ENCODE assay signal across 3 cellular contexts in the genomic region with DNA sequence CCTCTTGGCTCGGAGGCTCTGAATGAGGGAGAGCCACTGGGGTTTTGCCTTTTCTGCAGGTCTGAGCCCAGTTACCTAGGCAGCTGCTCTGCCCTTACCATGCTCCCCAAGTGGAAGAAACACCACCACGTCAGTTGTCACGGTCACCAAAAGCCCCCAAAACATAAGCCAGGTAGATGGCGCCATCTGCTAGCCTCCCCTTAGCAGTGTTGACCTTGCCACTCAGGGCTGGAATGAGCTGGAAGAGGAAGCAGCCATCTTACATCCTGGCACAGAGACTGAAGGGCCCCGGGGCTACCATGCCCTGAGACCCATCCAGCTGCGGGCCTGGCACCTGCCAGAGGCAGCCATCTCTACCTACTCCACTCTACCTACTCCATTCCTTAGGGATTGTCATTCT.
TF ChIP-seq lines count a peak whose summit lies in the region.

No MANE protein-coding gene starts in this region.

TF ChIP-seq in SK-N-SH, 30 proteins besides CTCF, POLR2A, EP300 and RAD21:
- TF ChIP-seq MXI1 (IDR thresholded peaks at IDR 0.05; ENCODE audit: low read depth, low read length) (no peak), ZBTB33 (IDR thresholded peaks at IDR 0.05; ENCODE audit: borderline replicate concordance, low read depth) (no peak)
- TF ChIP-seq, protein P1, sequence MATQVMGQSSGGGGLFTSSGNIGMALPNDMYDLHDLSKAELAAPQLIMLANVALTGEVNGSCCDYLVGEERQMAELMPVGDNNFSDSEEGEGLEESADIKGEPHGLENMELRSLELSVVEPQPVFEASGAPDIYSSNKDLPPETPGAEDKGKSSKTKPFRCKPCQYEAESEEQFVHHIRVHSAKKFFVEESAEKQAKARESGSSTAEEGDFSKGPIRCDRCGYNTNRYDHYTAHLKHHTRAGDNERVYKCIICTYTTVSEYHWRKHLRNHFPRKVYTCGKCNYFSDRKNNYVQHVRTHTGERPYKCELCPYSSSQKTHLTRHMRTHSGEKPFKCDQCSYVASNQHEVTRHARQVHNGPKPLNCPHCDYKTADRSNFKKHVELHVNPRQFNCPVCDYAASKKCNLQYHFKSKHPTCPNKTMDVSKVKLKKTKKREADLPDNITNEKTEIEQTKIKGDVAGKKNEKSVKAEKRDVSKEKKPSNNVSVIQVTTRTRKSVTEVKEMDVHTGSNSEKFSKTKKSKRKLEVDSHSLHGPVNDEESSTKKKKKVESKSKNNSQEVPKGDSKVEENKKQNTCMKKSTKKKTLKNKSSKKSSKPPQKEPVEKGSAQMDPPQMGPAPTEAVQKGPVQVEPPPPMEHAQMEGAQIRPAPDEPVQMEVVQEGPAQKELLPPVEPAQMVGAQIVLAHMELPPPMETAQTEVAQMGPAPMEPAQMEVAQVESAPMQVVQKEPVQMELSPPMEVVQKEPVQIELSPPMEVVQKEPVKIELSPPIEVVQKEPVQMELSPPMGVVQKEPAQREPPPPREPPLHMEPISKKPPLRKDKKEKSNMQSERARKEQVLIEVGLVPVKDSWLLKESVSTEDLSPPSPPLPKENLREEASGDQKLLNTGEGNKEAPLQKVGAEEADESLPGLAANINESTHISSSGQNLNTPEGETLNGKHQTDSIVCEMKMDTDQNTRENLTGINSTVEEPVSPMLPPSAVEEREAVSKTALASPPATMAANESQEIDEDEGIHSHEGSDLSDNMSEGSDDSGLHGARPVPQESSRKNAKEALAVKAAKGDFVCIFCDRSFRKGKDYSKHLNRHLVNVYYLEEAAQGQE (IDR thresholded peaks at IDR 0.05; ENCODE audit: low read depth, low read length), result no peak

TF ChIP-seq in SK-N-SH treated with all-trans-retinoic acid at 6 μM for 48 hours, 23 proteins besides CTCF, POLR2A, EP300 and RAD21:
- TF ChIP-seq ZFP30 (CRISPR knock-in tag; IDR thresholded peaks at IDR 0.05), result no peak
- no peak for TF ChIP-seq BACH2 (CRISPR knock-in tag; IDR thresholded peaks at IDR 0.05; ENCODE audit: borderline replicate concordance)
- no peak for TF ChIP-seq ZNF70 (CRISPR knock-in tag; IDR thresholded peaks at IDR 0.05)
- TF ChIP-seq CSDC2 (CRISPR knock-in tag; IDR thresholded peaks at IDR 0.05), result no peak
- no peak for TF ChIP-seq CSRNP3 (CRISPR knock-in tag; IDR thresholded peaks at IDR 0.05)

TF ChIP-seq in K562, 482 proteins besides CTCF, POLR2A, EP300 and RAD21:
- peak; percentile 20 for TF ChIP-seq RFX1 (IDR thresholded peaks at IDR 0.05)
- peak in 2 of 3 experiments; percentile 28 to 82 for TF ChIP-seq YY1 (IDR thresholded peaks at IDR 0.05; ENCODE audit: borderline replicate concordance in 1 of 3, control insufficient read depth in 1 of 3, extremely low read depth in 1 of 3, insufficient read depth in 3 of 3, insufficient read length in 1 of 3, insufficient replicate concordance in 2 of 3, low read depth in 1 of 3, low read length in 2 of 3)
- TF ChIP-seq, protein P2, sequence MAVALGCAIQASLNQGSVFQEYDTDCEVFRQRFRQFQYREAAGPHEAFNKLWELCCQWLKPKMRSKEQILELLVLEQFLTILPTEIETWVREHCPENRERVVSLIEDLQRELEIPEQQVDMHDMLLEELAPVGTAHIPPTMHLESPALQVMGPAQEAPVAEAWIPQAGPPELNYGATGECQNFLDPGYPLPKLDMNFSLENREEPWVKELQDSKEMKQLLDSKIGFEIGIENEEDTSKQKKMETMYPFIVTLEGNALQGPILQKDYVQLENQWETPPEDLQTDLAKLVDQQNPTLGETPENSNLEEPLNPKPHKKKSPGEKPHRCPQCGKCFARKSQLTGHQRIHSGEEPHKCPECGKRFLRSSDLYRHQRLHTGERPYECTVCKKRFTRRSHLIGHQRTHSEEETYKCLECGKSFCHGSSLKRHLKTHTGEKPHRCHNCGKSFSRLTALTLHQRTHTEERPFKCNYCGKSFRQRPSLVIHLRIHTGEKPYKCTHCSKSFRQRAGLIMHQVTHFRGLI (CRISPR knock-in tag; IDR thresholded peaks at IDR 0.05), result no peak
- TF ChIP-seq ZNF717 (CRISPR knock-in tag; IDR thresholded peaks at IDR 0.05), result no peak
TF ChIP-seq in K562: peak in this region for 2.
